In the genomic region with DNA sequence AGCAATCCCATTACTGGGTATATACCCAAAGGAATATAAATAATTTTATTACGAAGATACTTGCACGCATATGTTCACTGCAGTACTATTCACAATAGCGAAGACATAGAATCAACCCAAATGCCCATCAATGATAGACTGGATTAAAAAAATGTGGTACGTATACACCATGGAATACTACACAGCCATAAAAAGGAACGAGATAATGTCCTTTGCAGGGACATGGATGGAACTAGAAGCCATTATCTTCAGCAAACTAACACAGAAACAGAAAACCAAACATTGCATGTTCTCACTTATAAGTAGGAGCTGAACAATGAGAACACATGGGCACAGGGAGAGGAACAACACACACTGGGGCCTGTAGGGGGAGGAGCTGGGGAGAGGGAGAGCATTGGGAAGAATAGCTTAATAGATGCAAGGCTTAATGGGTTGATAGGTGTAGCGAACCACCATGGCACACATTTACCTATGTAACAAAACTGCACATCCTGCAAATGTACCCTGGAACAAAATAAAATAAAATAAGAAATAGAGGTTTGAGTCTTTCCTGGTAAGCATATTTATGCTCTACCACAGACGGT, we compare ENCODE assay signal across 8 cellular contexts. TPM values are rescaled to one million over a fixed set of nuclear protein-coding genes. Genes with fewer than 3 reads are reported as not detected.
DNase-seq lines count a peak whose midpoint lies in the region; ATAC-seq and TF ChIP-seq lines count a peak whose summit lies in the region.
"Not testable (repeated sequence)": the region's sequence is repeated elsewhere in the genome, so short reads cannot be mapped to it uniquely, and the experiment has no call there.

No MANE protein-coding gene starts in this region.

- in situ Hi-C loops in Panc1 (cut with HindIII; ENCODE audit: low pct_unique_long_range_greater_than_20kb, low sequenced_read_pairs) = not testable (repeated sequence)

- peaks cover 18% of the 10 kb centered on the region for H3K36me3 Mint-ChIP-seq in activated CD8-positive, alpha-beta T cell treated with anti-CD3 and anti-CD28 coated beads for 36 hours (ENCODE audit: low read depth)
- H3K36me3 Mint-ChIP-seq in MCF 10A (ENCODE audit: insufficient read depth, unreplicated experiment) = peaks cover 35% of the 10 kb centered on the region
- not testable (repeated sequence) for H3K36me3 Mint-ChIP-seq in natural killer cell
- peaks cover 23% of the 10 kb centered on the region for H3K36me3 Mint-ChIP-seq in stimulated activated naive CD8-positive, alpha-beta T cell treated with anti-CD3 and anti-CD28 coated beads, Interleukin-15, Interleukin-2, amounts not matched to agents 100 ng/mL and 50 ng/mL, for 24 hours (ENCODE audit: low read depth)

- CTCF ChIA-PET in Panc1 (lab: Charles Lee) = interaction anchor here (0.5 to 1.0 kb wide), 2 partner anchors 23 to 168 kb away, joined by 5 read pairs; no protein-coding TSS in a partner anchor
- CTCF ChIA-PET in activated CD8-positive, alpha-beta T cell treated with anti-CD3 and anti-CD28 coated beads for 36 hours (lab: Charles Lee) = interaction anchor here (1.0 to 5.5 kb wide), 5 partner anchors 9 to 178 kb away, joined by 3 to 42 read pairs (median 5); a partner anchor contains a TSS
- CTCF ChIA-PET in MCF 10A (lab: Yijun Ruan, JAX) = interaction anchor here (0.5 to 1.0 kb wide), 3 partner anchors 72 to 168 kb away, joined by 3 to 4 read pairs (median 3); no protein-coding TSS in a partner anchor

- H3K36me3 ChIP-seq in HUES6 (ENCODE audit: control insufficient read depth, insufficient read depth, low read length) (peaks cover 21% of the 10 kb centered on the region), left ventricle myocardium inferior (peaks cover 29% of the 10 kb centered on the region)
- H3K36me3 ChIP-seq in Panc1 (ENCODE audit: control insufficient read depth, insufficient read depth, low read length) = not testable (repeated sequence)

- H3K4me3 ChIP-seq in HUES6 (ENCODE audit: low read depth, low read length) (peak overlapping the region; percentile 93), Panc1 (ENCODE audit: low read depth in 2 of 2, low read length in 2 of 2) (peak overlapping the region; percentile 85 to 88; a peak in 3 of 4 replicates), left ventricle myocardium inferior (peak overlapping the region; percentile 88)

- intact Hi-C loops in Panc1 (cut with micrococcal nuclease; ENCODE audit: unreplicated experiment) = loop anchor here (10.0 kb wide), 1 partner anchor 168 kb away; no protein-coding TSS in a partner anchor
- intact Hi-C loops in activated CD8-positive, alpha-beta T cell treated with anti-CD3 and anti-CD28 coated beads for 36 hours (cut with micrococcal nuclease); MCF 10A (cut with micrococcal nuclease); left ventricle myocardium inferior (cut with micrococcal nuclease): not testable (repeated sequence)
- intact Hi-C loops in natural killer cell (cut with micrococcal nuclease) = loop anchor here (5.0 kb wide), 1 partner anchor 299 kb away; a partner anchor contains a TSS

- not testable (repeated sequence) for TF ChIP-seq CTCF in Panc1 (IDR thresholded peaks at IDR 0.05); activated CD8-positive, alpha-beta T cell treated with anti-CD3 and anti-CD28 coated beads for 36 hours (IDR thresholded peaks at IDR 0.05); MCF 10A (IDR thresholded peaks at IDR 0.05; ENCODE audit: unreplicated experiment); left ventricle myocardium inferior (IDR thresholded peaks at IDR 0.05; ENCODE audit: borderline replicate concordance); natural killer cell (IDR thresholded peaks at IDR 0.05)

- H3K27me3 ChIP-seq in HUES6 (ENCODE audit: control insufficient read depth, insufficient read depth, low read length); Panc1 (ENCODE audit: control insufficient read depth, insufficient read depth, low read length); left ventricle myocardium inferior (ENCODE audit: low read depth): not testable (repeated sequence)

- H3K27ac Mint-ChIP-seq in activated CD8-positive, alpha-beta T cell treated with anti-CD3 and anti-CD28 coated beads for 36 hours = peak overlapping the region; percentile 98
- peak overlapping the region; percentile 100 for H3K27ac Mint-ChIP-seq in MCF 10A (ENCODE audit: low read depth, unreplicated experiment)
- H3K27ac Mint-ChIP-seq in natural killer cell = peak overlapping the region; percentile 95 to 99
- peak overlapping the region; percentile 98 for H3K27ac Mint-ChIP-seq in stimulated activated naive CD8-positive, alpha-beta T cell treated with anti-CD3 and anti-CD28 coated beads, Interleukin-15, Interleukin-2, amounts not matched to agents 100 ng/mL and 50 ng/mL, for 24 hours

- peak; percentile 5 for DNase-seq in COLO668 (lab: John Stamatoyannopoulos, UW; ENCODE audit: unreplicated experiment)
- DNase-seq in Panc1 (ENCODE audit: low read depth, low spot score); activated CD8-positive, alpha-beta T cell treated with anti-CD3 and anti-CD28 coated beads for 36 hours; MCF 10A (ENCODE audit: unreplicated experiment); left ventricle myocardium inferior; natural killer cell: not testable (repeated sequence)

- ATAC-seq in Panc1; activated CD8-positive, alpha-beta T cell treated with anti-CD3 and anti-CD28 coated beads for 36 hours; natural killer cell: not testable (repeated sequence)

- not testable (repeated sequence) for H3K27me3 Mint-ChIP-seq in activated CD8-positive, alpha-beta T cell treated with anti-CD3 and anti-CD28 coated beads for 36 hours; MCF 10A (ENCODE audit: insufficient read depth, unreplicated experiment); natural killer cell (ENCODE audit: low read depth in 2 of 2); stimulated activated naive CD8-positive, alpha-beta T cell treated with anti-CD3 and anti-CD28 coated beads, Interleukin-15, Interleukin-2, amounts not matched to agents 100 ng/mL and 50 ng/mL, for 24 hours

- H3K9me3 ChIP-seq in HUES6 (ENCODE audit: control insufficient read depth, insufficient read depth, low read depth, low read length); Panc1 (ENCODE audit: control insufficient read depth, insufficient read depth, low read depth, low read length); left ventricle myocardium inferior (replicated peaks): not testable (repeated sequence)

- peaks cover 29% of the 10 kb centered on the region for H3K4me1 Mint-ChIP-seq in activated CD8-positive, alpha-beta T cell treated with anti-CD3 and anti-CD28 coated beads for 36 hours (ENCODE audit: low read depth)
- H3K4me1 Mint-ChIP-seq in MCF 10A (ENCODE audit: insufficient read depth, unreplicated experiment) (peaks cover 13% of the 10 kb centered on the region), natural killer cell (peaks cover 24 to 29% of the 10 kb centered on the region in 2 donors)
- peaks cover 36% of the 10 kb centered on the region for H3K4me1 Mint-ChIP-seq in stimulated activated naive CD8-positive, alpha-beta T cell treated with anti-CD3 and anti-CD28 coated beads, Interleukin-15, Interleukin-2, amounts not matched to agents 100 ng/mL and 50 ng/mL, for 24 hours (ENCODE audit: low read depth)

- H3K4me3 Mint-ChIP-seq in activated CD8-positive, alpha-beta T cell treated with anti-CD3 and anti-CD28 coated beads for 36 hours = peak overlapping the region; percentile 99
- H3K4me3 Mint-ChIP-seq in MCF 10A (ENCODE audit: unreplicated experiment) (peak overlapping the region; percentile 99), natural killer cell (peak overlapping the region; percentile 100)
- H3K4me3 Mint-ChIP-seq in stimulated activated naive CD8-positive, alpha-beta T cell treated with anti-CD3 and anti-CD28 coated beads, Interleukin-15, Interleukin-2, amounts not matched to agents 100 ng/mL and 50 ng/mL, for 24 hours = peak overlapping the region; percentile 99

- H3K27ac ChIP-seq in HUES6 (ENCODE audit: low read depth, low read length); left ventricle myocardium inferior (replicated peaks): not testable (repeated sequence)
- H3K27ac ChIP-seq in Panc1 (ENCODE audit: low read length) = peak overlapping the region; percentile 93

- POLR2A ChIA-PET in Panc1 (lab: Charles Lee) = not testable (repeated sequence)
- POLR2A ChIA-PET in activated CD8-positive, alpha-beta T cell treated with anti-CD3 and anti-CD28 coated beads for 36 hours (lab: Charles Lee) = interaction anchor here (0.6 to 4.4 kb wide), 9 partner anchors 10 to 401 kb away, joined by 3 to 29 read pairs (median 4); a partner anchor contains a TSS
- POLR2A ChIA-PET in MCF 10A (lab: Yijun Ruan, JAX) = interaction anchor here (0.7 to 4.8 kb wide), 14 partner anchors 9 to 400 kb away, joined by 3 to 69 read pairs (median 4); a partner anchor contains a TSS

- not testable (repeated sequence) for BruUV-seq in Panc1 (replicated peaks; lab: Mats Ljungman, UMichigan); MCF 10A (replicated peaks; lab: Mats Ljungman, UMichigan)

- H3K4me1 ChIP-seq in HUES6 (ENCODE audit: control insufficient read depth, insufficient read depth, low read length) = not testable (repeated sequence)
- H3K4me1 ChIP-seq in Panc1 (ENCODE audit: control insufficient read depth, insufficient read depth, low read length) = peaks cover 10% of the 10 kb centered on the region; the same call in 1 of the 2 replicates
- peaks cover 34% of the 10 kb centered on the region for H3K4me1 ChIP-seq in left ventricle myocardium inferior

- not testable (repeated sequence) for H3K9ac ChIP-seq in HUES6 (ENCODE audit: low read length)

- H3K9me3 Mint-ChIP-seq in activated CD8-positive, alpha-beta T cell treated with anti-CD3 and anti-CD28 coated beads for 36 hours; MCF 10A (ENCODE audit: unreplicated experiment); natural killer cell; stimulated activated naive CD8-positive, alpha-beta T cell treated with anti-CD3 and anti-CD28 coated beads, Interleukin-15, Interleukin-2, amounts not matched to agents 100 ng/mL and 50 ng/mL, for 24 hours: not testable (repeated sequence)

RNA-seq across cellular contexts. Expression of a gene that starts 0.8 kb away (rescaled TPM):
- total RNA-seq in Panc1 (2021; ENCODE audit: unreplicated experiment) = 39.7 TPM
- 26.5 TPM for polyA plus RNA-seq in Panc1 (2012; ENCODE audit: insufficient read length)
- 10 to 100 TPM; 54.3 to 57.9 TPM for total RNA-seq in activated CD8-positive, alpha-beta T cell treated with anti-CD3 and anti-CD28 coated beads for 36 hours
- 68.9 and 81.0 TPM in 2 replicates for total RNA-seq in MCF 10A (2022)
- 56.0 TPM for total RNA-seq in left ventricle myocardium inferior
- 10 to 100 TPM; 53.2 to 61.5 (median 58.2) TPM for total RNA-seq in natural killer cell

RNA-seq across cellular contexts. Expression of a gene that starts 22.0 kb away (rescaled TPM):
- 6.5 TPM for total RNA-seq in Panc1 (2021; ENCODE audit: unreplicated experiment)
- 3.0 TPM for polyA plus RNA-seq in Panc1 (2012; ENCODE audit: insufficient read length)
- total RNA-seq in activated CD8-positive, alpha-beta T cell treated with anti-CD3 and anti-CD28 coated beads for 36 hours = 10 to 100 TPM in 1 of 2 experiments, 1 to 10 TPM in 1; 9.9 to 11.7 TPM
- total RNA-seq in MCF 10A (2022) = 63.6 and 71.8 TPM in 2 replicates
- total RNA-seq in left ventricle myocardium inferior = 3.5 TPM
- 100 to 1,000 TPM in 2 of 3 donors, 10 to 100 TPM in 1; 63.0 to 165 (median 112) TPM for total RNA-seq in natural killer cell
